ENCODE assay signal across 8 cellular contexts in the genomic region with DNA sequence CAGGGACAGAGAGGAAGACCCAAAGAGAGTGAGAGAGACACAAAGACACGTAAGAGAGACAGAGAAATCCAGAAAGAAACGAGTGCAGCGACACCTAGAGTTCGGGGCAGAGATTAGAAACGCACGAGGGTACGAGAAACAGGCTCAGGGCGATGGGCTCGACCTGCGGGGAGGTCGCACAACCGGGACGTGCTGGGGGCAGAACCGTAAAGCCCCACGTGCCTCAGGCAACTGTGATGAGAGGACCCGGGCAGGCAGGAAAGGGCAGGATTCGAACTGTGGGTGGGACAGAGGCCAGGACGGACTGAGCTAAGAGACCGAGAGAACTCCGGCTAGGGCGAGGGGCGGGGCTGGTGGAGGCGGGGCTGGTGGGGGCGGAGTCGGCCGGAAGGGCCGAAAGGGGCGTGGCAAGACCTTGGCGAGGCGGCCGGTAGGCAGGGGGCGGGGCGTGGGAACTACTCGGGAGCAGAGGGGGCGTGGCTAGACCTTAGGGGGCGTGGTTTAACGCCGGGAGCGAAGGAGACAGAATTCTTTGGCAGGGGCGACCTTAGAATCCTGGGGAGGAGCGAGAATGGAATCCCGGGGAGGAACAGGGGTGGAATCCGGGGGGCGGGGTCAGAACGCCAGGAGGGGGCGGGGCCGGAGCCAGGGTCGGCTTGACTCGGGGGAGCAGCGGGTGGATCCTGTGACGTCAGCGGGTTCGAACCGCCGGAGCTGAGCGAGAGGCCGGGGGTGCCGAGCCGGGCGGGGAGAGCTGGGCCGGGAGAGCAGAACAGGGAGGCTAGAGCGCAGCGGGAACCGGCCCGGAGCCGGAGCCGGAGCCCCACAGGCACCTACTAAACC. TPM values are rescaled to one million over a fixed set of nuclear protein-coding genes. Genes with fewer than 3 reads are reported as not detected.
DNase-seq lines count a peak whose midpoint lies in the region; ATAC-seq and TF ChIP-seq lines count a peak whose summit lies in the region.

NECTIN2 (plus strand) TSS at position 686 of the 843 bp plus-strand sequence. CDS start 229 bp downstream, outside the sequence.

- H3K27me3 Mint-ChIP-seq in T-cell = peaks cover 11 to 14% of the 10 kb centered on the region in 2 donors

- TF ChIP-seq POLR2A in thyroid gland (IDR thresholded peaks at IDR 0.05) = peak; percentile 81 to 90

- H3K36me3 ChIP-seq in trophoblast cell (ENCODE audit: control insufficient read depth in 1 of 2, insufficient read depth in 2 of 2, low read length in 2 of 2) (no peaks in the 10 kb centered on the region), thyroid gland (no peaks in the 10 kb centered on the region)

- H3K79me1 ChIP-seq in trophoblast cell (ENCODE audit: low read length) = peaks cover 40% of the 10 kb centered on the region

- no peak within 1 kb of the TSS for H3K23ac ChIP-seq in trophoblast cell (ENCODE audit: low read length)

- peaks cover 44% of the 10 kb centered on the region for H3K79me2 ChIP-seq in trophoblast cell (ENCODE audit: control insufficient read depth, insufficient read depth, low read length, poor library complexity)

- peak within 1 kb of the TSS; percentile 88 for H3K27ac ChIP-seq in 22Rv1
- peak within 1 kb of the TSS; percentile 80 for H3K27ac ChIP-seq in adipose tissue (ENCODE audit: low read depth, low read length)
- H3K27ac ChIP-seq in trophoblast cell (ENCODE audit: low read depth, low read length) = peak within 1 kb of the TSS; percentile 99
- peak within 1 kb of the TSS; percentile 79 to 93 (median 92) for H3K27ac ChIP-seq in thyroid gland

- H2AK5ac ChIP-seq in trophoblast cell (ENCODE audit: low read length) = peak within 1 kb of the TSS; percentile 97

- H3K14ac ChIP-seq in trophoblast cell (ENCODE audit: low read length) = peak within 1 kb of the TSS; percentile 99

- H4K12ac ChIP-seq in trophoblast cell (ENCODE audit: low read depth, low read length) = peak within 1 kb of the TSS; percentile 82

- peak; percentile 70 for TF ChIP-seq CTCF in 22Rv1 (IDR thresholded peaks at IDR 0.05)
- peak in 5 of 6 experiments; percentile 25 to 76 (median 57) for TF ChIP-seq CTCF in thyroid gland (IDR thresholded peaks at IDR 0.05)

- POLR2A ChIA-PET in T-cell (lab: Charles Lee) = interaction anchor here in 1 of 2 donors (0.6 kb wide), 1 partner anchor 49 kb away, joined by 4 read pairs; no protein-coding TSS in a partner anchor

- H3K4me1 Mint-ChIP-seq in T-cell = peaks cover 34 to 43% (median 36%) of the 10 kb centered on the region in 3 donors

- no peaks in the 10 kb centered on the region for H3K9me3 Mint-ChIP-seq in T-cell

- H3K4me3 Mint-ChIP-seq in T-cell = peak within 1 kb of the TSS; percentile 80 to 87 (median 81)

- peak within 1 kb of the TSS; percentile 90 for H4K8ac ChIP-seq in trophoblast cell (ENCODE audit: low read depth, low read length)

- H2BK5ac ChIP-seq in trophoblast cell (ENCODE audit: low read depth, low read length, poor library complexity) = peak within 1 kb of the TSS; percentile 99

- H3K36me3 Mint-ChIP-seq in T-cell = no peaks in the 10 kb centered on the region

- peak within 1 kb of the TSS; percentile 98 for H3K18ac ChIP-seq in trophoblast cell (ENCODE audit: low read length)

- peak within 1 kb of the TSS; percentile 95 for H2AFZ ChIP-seq in trophoblast cell (ENCODE audit: insufficient read depth, low read length, poor library complexity)

- H3K4me2 ChIP-seq in trophoblast cell (ENCODE audit: low read length) = peak within 1 kb of the TSS; percentile 83

- H3K4me1 ChIP-seq in trophoblast cell (ENCODE audit: control insufficient read depth in 1 of 2, insufficient read depth in 2 of 2, low read length in 2 of 2) (peaks cover 22 to 27% of the 10 kb centered on the region in 2 experiments), thyroid gland (peaks cover 29 to 42% of the 10 kb centered on the region in 2 donors)

- CTCF ChIA-PET in T-cell (lab: Charles Lee) = interaction anchor here in 1 of 2 donors (0.9 to 1.0 kb wide), 4 partner anchors 61 to 214 kb away, joined by 3 to 4 read pairs (median 4); no protein-coding TSS in a partner anchor

- H3K9me3 ChIP-seq in trophoblast cell (ENCODE audit: insufficient read depth, low read depth, low read length) = peaks cover 1% of the 10 kb centered on the region
- H3K9me3 ChIP-seq in thyroid gland = no peaks in the 10 kb centered on the region

- H3K4me3 ChIP-seq in trophoblast cell (ENCODE audit: low read depth, low read length) (peak within 1 kb of the TSS; percentile 95), thyroid gland (replicated peaks in 1 of 3) (peak within 1 kb of the TSS; percentile 42 to 85 (median 47))

- ATAC-seq in GM18511 (IDR thresholded peaks at IDR 0.05; ENCODE audit: unreplicated experiment) (peak; percentile 48), T-cell (replicated peaks in 1 of 4) (peak; percentile 50 to 65 (median 52))

- peak within 1 kb of the TSS; percentile 100 for H3K4ac ChIP-seq in trophoblast cell (ENCODE audit: low read depth, low read length)

- intact Hi-C loops in cardiac septum (cut with DNase I) = loop anchor here (1.0 to 10.0 kb wide), 6 partner anchors 37 to 121 kb away; partner anchors contain the start of genes BCAM and TOMM40
- intact Hi-C loops in thyroid gland (cut with DNase I) = loop anchor here (5.0 kb wide), 1 partner anchor 41 kb away; no protein-coding TSS in a partner anchor

- H2BK120ac ChIP-seq in trophoblast cell (ENCODE audit: insufficient read depth, low read length, poor library complexity) = peak within 1 kb of the TSS; percentile 98

- peak within 1 kb of the TSS; percentile 96 for H3K9ac ChIP-seq in trophoblast cell (ENCODE audit: low read length)

- peak within 1 kb of the TSS; percentile 99 for H4K91ac ChIP-seq in trophoblast cell (ENCODE audit: low read depth, low read length)

- H3K27ac Mint-ChIP-seq in T-cell = peak within 1 kb of the TSS in 1 of 2 donors; percentile 53

- peak; percentile 88 for DNase-seq in NCI-H1436 (lab: John Stamatoyannopoulos, UW)
- DNase-seq in T-cell = peak; percentile 32 to 74 (median 60)
- peak; percentile 100 for DNase-seq in cardiac septum (ENCODE audit: low spot score)
- peak; percentile 98 to 99 for DNase-seq in trophoblast cell
- peak; percentile 100 for DNase-seq in thyroid gland

- H3K27me3 ChIP-seq in trophoblast cell (ENCODE audit: insufficient read depth, low read length) = no peaks in the 10 kb centered on the region
- no peaks in the 10 kb centered on the region for H3K27me3 ChIP-seq in thyroid gland

- peak within 1 kb of the TSS; percentile 85 for H2BK12ac ChIP-seq in trophoblast cell (ENCODE audit: low read length)

- 0 to 1% (median 1%) methylated on average over 60 to 67 of the region's 67 CpGs for WGBS in adipose tissue, 3 donors
- WGBS in trophoblast cell (ENCODE audit: extremely low coverage, insufficient coverage, insufficient read length) = no CpG with 5 or more reads among the region's 67 CpGs
- WGBS in thyroid gland, 2 donors = 1% methylated on average over 36 to 60 of the region's 67 CpGs

RNA-seq across cellular contexts. Expression of gene NECTIN2, which starts in this region (rescaled TPM):
- 1 to 10 TPM in 4 of 5 donors, under 1 TPM in 1; 0.30 to 1.8 (median 1.4) TPM for total RNA-seq in T-cell
- polyA plus RNA-seq in adipose tissue = 10 to 100 TPM; 23.8 to 83.0 (median 58.7) TPM
- total RNA-seq in cardiac septum = 60.0 TPM
- 281 and 282 TPM in 2 replicates for polyA plus RNA-seq in trophoblast cell (2013)
- total RNA-seq in thyroid gland = 100 to 1,000 TPM in 3 of 4 donors, 10 to 100 TPM in 1; 88.6 to 164 (median 117) TPM

Comparison
In these comparisons a context has a peak if more than half of its experiments do, and no peak if none do; other contexts are left out.
1. Peak in every context shown above with its lines: DNase-seq, ATAC-seq, H3K4me3 ChIP-seq and H3K27ac ChIP-seq.
2. RNA of gene NECTIN2 (total RNA-seq): 88.6 to 164 TPM in thyroid gland and 60.0 TPM in cardiac septum (single experiment); 0.30 to 1.8 TPM in T-cell; every median in the first group is over 10 times any median in the second.